Comparison of ENCODE assay signal across 18 cellular contexts in the genomic region with DNA sequence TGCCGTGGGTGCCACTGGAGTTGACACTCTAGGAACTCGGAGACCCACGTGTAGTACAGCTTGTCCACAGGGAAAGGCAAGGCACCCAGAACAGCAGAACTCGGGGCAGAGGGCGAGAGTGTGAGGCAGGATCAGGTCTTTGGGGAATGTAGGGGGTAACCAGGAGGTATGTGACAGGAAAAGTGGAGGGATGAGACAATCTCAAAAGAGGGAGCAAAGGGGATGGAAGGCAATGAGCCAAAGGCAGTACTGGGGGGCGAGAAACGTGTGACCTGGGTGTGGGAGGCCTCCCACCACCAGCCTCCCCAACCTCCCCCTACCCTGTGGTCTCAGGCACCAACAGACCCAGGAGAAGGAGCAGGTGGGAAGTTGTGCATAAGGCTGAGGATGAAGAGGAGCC. TPM values are rescaled to one million over a fixed set of nuclear protein-coding genes. Genes with fewer than 3 reads are reported as not detected.
DNase-seq lines count a peak whose midpoint lies in the region; TF ChIP-seq lines count a peak whose summit lies in the region.
"Had no signal": no experiment of that assay in that cellular context is flagged by ENCODE, and none has a peak within 500 bp of the region (broad histone marks: within the 10 kb centered on the region; RNA-seq: fewer than 3 reads in every experiment).

No MANE protein-coding gene starts in this region.

- 0 out of 2 replicates have a peak overlapping the region, but pooled peaks have one; percentile 3 for H3K27ac ChIP-seq in RWPE1
- H3K27ac ChIP-seq in endodermal cell (ENCODE audit: low read depth, low read length), result no peak overlapping the region
- peak overlapping the region; percentile 75 to 91 (median 84) for H3K27ac ChIP-seq in tibial nerve
- H3K27ac ChIP-seq: cardiac muscle cell had no signal

- H3K4me3 ChIP-seq in endodermal cell (ENCODE audit: low read length), result no peak overlapping the region
- no peak overlapping the region for H3K4me3 ChIP-seq in tibial nerve
- H3K4me3 ChIP-seq: cardiac muscle cell had no signal

- H3K9me3 ChIP-seq in endodermal cell (ENCODE audit: control insufficient read depth, low read length) (no peaks in the 10 kb centered on the region), tibial nerve (no peaks in the 10 kb centered on the region)

- CTCF ChIA-PET in RWPE1 (lab: Yijun Ruan, JAX), result interaction anchor here (0.6 to 2.1 kb wide), 3 partner anchors 10 to 126 kb away, joined by 3 to 10 read pairs (median 5); no protein-coding TSS in a partner anchor

- H3K27ac Mint-ChIP-seq in endodermal cell (peak overlapping the region; percentile 84), osteocyte (ENCODE audit: unreplicated experiment) (peak overlapping the region; percentile 99)
- H3K27ac Mint-ChIP-seq: activated naive CD8-positive, alpha-beta T cell treated with anti-CD3 and anti-CD28 coated beads, Interleukin-2, amount 10 ng/mL, durations not matched to agents 7 days and 5 days; memory B cell; T-helper 17 cell had no signal

- H3K36me3 Mint-ChIP-seq in endodermal cell (ENCODE audit: low read depth) (peaks cover 62% of the 10 kb centered on the region), osteocyte (ENCODE audit: unreplicated experiment) (peaks cover 20% of the 10 kb centered on the region)
- H3K36me3 Mint-ChIP-seq: activated naive CD8-positive, alpha-beta T cell treated with anti-CD3 and anti-CD28 coated beads, Interleukin-2, amount 10 ng/mL, durations not matched to agents 7 days and 5 days; memory B cell had no signal

- H3K4me3 Mint-ChIP-seq in endodermal cell (no peak overlapping the region), osteocyte (ENCODE audit: unreplicated experiment) (no peak overlapping the region)
- H3K4me3 Mint-ChIP-seq: activated naive CD8-positive, alpha-beta T cell treated with anti-CD3 and anti-CD28 coated beads, Interleukin-2, amount 10 ng/mL, durations not matched to agents 7 days and 5 days; memory B cell; T-helper 17 cell had no signal

- no peaks in the 10 kb centered on the region for H3K27me3 Mint-ChIP-seq in endodermal cell (ENCODE audit: insufficient read depth)
- no peaks in the 10 kb centered on the region for H3K27me3 Mint-ChIP-seq in osteocyte (ENCODE audit: unreplicated experiment)

- H3K4me1 Mint-ChIP-seq in endodermal cell (peaks cover 44% of the 10 kb centered on the region), osteocyte (ENCODE audit: unreplicated experiment) (peaks cover 85% of the 10 kb centered on the region)

- H3K9ac ChIP-seq in endodermal cell (ENCODE audit: extremely low read depth, low read length, poor library complexity, severe bottlenecking), result no peak overlapping the region

- WGBS in endodermal cell (ENCODE audit: insufficient coverage in 1 of 2, insufficient read length in 1 of 2), 2 experiments, result 94 to 96% methylated on average over 5 to 6 of the region's 7 CpGs
- WGBS in tibial nerve, 2 donors, result 79 to 81% methylated on average over 7 of the region's 7 CpGs

- no peak for TF ChIP-seq POLR2A in tibial nerve (IDR thresholded peaks at IDR 0.05)

- no peaks in the 10 kb centered on the region for H3K9me3 Mint-ChIP-seq in endodermal cell
- H3K9me3 Mint-ChIP-seq in osteocyte (ENCODE audit: unreplicated experiment), result no peaks in the 10 kb centered on the region
- H3K9me3 Mint-ChIP-seq: activated naive CD8-positive, alpha-beta T cell treated with anti-CD3 and anti-CD28 coated beads, Interleukin-2, amount 10 ng/mL, durations not matched to agents 7 days and 5 days; memory B cell had no signal

- TF ChIP-seq EP300 in tibial nerve (IDR thresholded peaks at IDR 0.05), result no peak

- H3K4me1 ChIP-seq in endodermal cell (ENCODE audit: control insufficient read depth, insufficient read depth, low read length) (peaks cover 14% of the 10 kb centered on the region), tibial nerve (peaks cover 0 to 74% (median 32%) of the 10 kb centered on the region in 4 donors)

- no peak for TF ChIP-seq CTCF in RWPE1 (conservative IDR thresholded peaks at IDR 0.05; ENCODE audit: low read depth)
- TF ChIP-seq CTCF in endodermal cell (conservative IDR thresholded peaks at IDR 0.05), result no peak
- TF ChIP-seq CTCF in osteocyte (IDR thresholded peaks at IDR 0.05), result no peak
- no peak for TF ChIP-seq CTCF in tibial nerve (IDR thresholded peaks at IDR 0.05)

- H3K27me3 ChIP-seq in endodermal cell (ENCODE audit: control insufficient read depth, insufficient read depth, low read length, poor library complexity, severe bottlenecking), result no peaks in the 10 kb centered on the region
- H3K27me3 ChIP-seq in tibial nerve, result no peaks in the 10 kb centered on the region
- H3K27me3 ChIP-seq: cardiac muscle cell had no signal

- H3K36me3 ChIP-seq in endodermal cell (ENCODE audit: control insufficient read depth, insufficient read depth, low read length) (peaks cover 79% of the 10 kb centered on the region), tibial nerve (peaks cover 0 to 7% (median 0%) of the 10 kb centered on the region in 3 donors)
- H3K36me3 ChIP-seq: cardiac muscle cell had no signal

- POLR2A ChIA-PET in RWPE1 (lab: Yijun Ruan, JAX; ENCODE audit: low non-redundant PET), result no interaction called here

- no peak for DNase-seq in RWPE1 (ENCODE audit: low spot score)
- DNase-seq in endodermal cell, result no peak
- DNase-seq in osteocyte (ENCODE audit: extremely low spot score, unreplicated experiment), result no peak
- DNase-seq in tibial nerve (ENCODE audit: low spot score in 2 of 2), result no peak
- DNase-seq in NCI-H1092 (lab: John Stamatoyannopoulos, UW), result no peak
- no peak for DNase-seq in activated CD4-positive, alpha-beta T cell treated with anti-CD3 and anti-CD28 coated beads, Interleukin-2, amount 50 U/mL, for 48 hours
- no peak for DNase-seq in Kasumi-1 (lab: John Stamatoyannopoulos, UW)
- DNase-seq: activated CD8-positive, alpha-beta memory T cell treated with anti-CD3 and anti-CD28 coated beads for 24 hours; activated naive CD8-positive, alpha-beta T cell treated with anti-CD3 and anti-CD28 coated beads, Interleukin-2, amount 10 ng/mL, durations not matched to agents 7 days and 5 days; MV-4-11; NCI-H2081 treated with DMSO at 0.1 percent for 48 hours; NCI-H526 treated with DMSO at 0.1 percent for 48 hours; retina; SIG-M5; stimulated activated naive CD4-positive, alpha-beta T cell treated with Interleukin-2 at 50 U/mL for 16 hours; T-helper 17 cell had no signal

RNA-seq across cellular contexts. Expression of a gene that starts 48.9 kb away (rescaled TPM):
- total RNA-seq in endodermal cell (10 to 100 TPM; 53.9 to 60.8 TPM), osteocyte (23.5 and 32.1 TPM in 2 replicates), tibial nerve (10 to 100 TPM; 11.0 to 34.5 (median 16.2) TPM)
- polyA plus RNA-seq in endodermal cell (2013, experiment 1 of 2), result 30.3 TPM
- polyA plus RNA-seq in endodermal cell (2013, experiment 2 of 2), result 25.0 TPM
